ENCODE assay signal across 11 cellular contexts in the genomic region with DNA sequence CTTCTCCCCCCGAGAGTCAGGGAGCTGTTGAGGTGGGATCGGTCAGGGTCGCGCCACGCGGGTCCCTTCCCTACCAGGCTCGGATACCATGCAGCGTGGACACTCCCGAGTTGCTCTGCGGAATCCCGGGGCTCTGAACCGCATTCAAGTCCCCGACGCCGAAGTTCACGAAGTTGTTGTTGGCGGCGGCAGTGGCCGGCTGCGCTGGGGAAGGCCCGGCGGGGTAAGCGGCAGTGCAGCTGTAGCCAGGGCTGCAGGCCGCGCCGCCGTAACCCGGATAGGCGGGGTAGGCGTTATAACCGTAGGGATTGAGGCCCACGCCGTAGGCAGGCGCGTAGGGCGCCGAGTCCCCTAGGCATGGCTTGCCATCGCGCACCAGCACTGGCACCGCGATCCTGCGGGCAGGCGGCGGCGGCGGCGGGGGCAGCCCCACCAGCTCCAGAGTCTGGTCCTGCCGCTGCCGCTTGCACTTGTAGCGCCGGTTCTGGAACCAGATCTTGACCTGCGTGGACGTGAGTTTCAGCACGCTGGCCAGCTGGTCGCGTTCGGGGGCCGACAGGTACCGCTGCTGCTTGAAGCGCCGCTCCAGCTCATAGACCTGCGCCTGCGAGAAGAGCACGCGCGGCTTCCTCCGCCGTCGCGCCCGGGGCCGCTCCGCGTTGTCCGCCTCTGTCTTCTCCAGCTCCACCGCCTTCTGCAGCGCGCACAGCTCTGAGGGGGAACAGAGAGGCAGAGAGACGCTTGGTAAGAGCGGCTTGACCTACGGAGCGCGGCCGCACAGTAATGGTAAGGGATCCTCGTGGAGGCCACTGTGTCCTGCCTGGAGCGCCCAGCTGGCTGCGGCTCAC. TPM values are rescaled to one million over a fixed set of nuclear protein-coding genes. Genes with fewer than 3 reads are reported as not detected.
A peak's percentile ranks its signal among the peaks of the same experiment; 100 is the strongest.
DNase-seq lines count a peak whose midpoint lies in the region; ATAC-seq and TF ChIP-seq lines count a peak whose summit lies in the region.
"Had no signal": no experiment of that assay in that cellular context is flagged by ENCODE, and none has a peak within 500 bp of the region (broad histone marks: within the 10 kb centered on the region; RNA-seq: fewer than 3 reads in every experiment).

No MANE protein-coding gene starts in this region.

- H3K27ac ChIP-seq in lower lobe of right lung (no peak overlapping the region), suprapubic skin (no peak overlapping the region)
- H3K27ac ChIP-seq: Peyer's patch had no signal

- H3K4me1 ChIP-seq in lower lobe of right lung (peaks cover 41% of the 10 kb centered on the region), suprapubic skin (peaks cover 51% of the 10 kb centered on the region)

- WGBS in suprapubic skin = 16% methylated on average over 23 of the region's 87 CpGs

- TF ChIP-seq EP300 in suprapubic skin (IDR thresholded peaks at IDR 0.05) = no peak

- H3K9me3 ChIP-seq in lower lobe of right lung = no peaks in the 10 kb centered on the region
- no peaks in the 10 kb centered on the region for H3K9me3 ChIP-seq in suprapubic skin
- H3K9me3 ChIP-seq: Peyer's patch had no signal

- peaks cover 3% of the 10 kb centered on the region for H3K36me3 Mint-ChIP-seq in activated naive CD4-positive, alpha-beta T cell treated with anti-CD3 and anti-CD28 coated beads, Interleukin-2, amount 10 ng/mL, durations not matched to agents 7 days and 5 days
- H3K36me3 Mint-ChIP-seq in activated naive CD8-positive, alpha-beta T cell treated with anti-CD3 and anti-CD28 coated beads, Interleukin-2, amount 50 U/mL, for 24 hours (ENCODE audit: low read depth) = no peaks in the 10 kb centered on the region

- H3K27me3 Mint-ChIP-seq in activated naive CD4-positive, alpha-beta T cell treated with anti-CD3 and anti-CD28 coated beads, Interleukin-2, amount 10 ng/mL, durations not matched to agents 7 days and 5 days = peaks cover 100% of the 10 kb centered on the region
- H3K27me3 Mint-ChIP-seq in activated naive CD8-positive, alpha-beta T cell treated with anti-CD3 and anti-CD28 coated beads, Interleukin-2, amount 50 U/mL, for 24 hours = peaks cover 94% of the 10 kb centered on the region

- peak overlapping the region; percentile 81 for H3K27ac Mint-ChIP-seq in activated naive CD4-positive, alpha-beta T cell treated with anti-CD3 and anti-CD28 coated beads, Interleukin-2, amount 10 ng/mL, durations not matched to agents 7 days and 5 days
- no peak overlapping the region for H3K27ac Mint-ChIP-seq in activated naive CD8-positive, alpha-beta T cell treated with anti-CD3 and anti-CD28 coated beads, Interleukin-2, amount 50 U/mL, for 24 hours

- no peak for TF ChIP-seq POLR2A in suprapubic skin (IDR thresholded peaks at IDR 0.05)

- H3K4me1 Mint-ChIP-seq in activated naive CD4-positive, alpha-beta T cell treated with anti-CD3 and anti-CD28 coated beads, Interleukin-2, amount 10 ng/mL, durations not matched to agents 7 days and 5 days = peaks cover 34% of the 10 kb centered on the region
- H3K4me1 Mint-ChIP-seq in activated naive CD8-positive, alpha-beta T cell treated with anti-CD3 and anti-CD28 coated beads, Interleukin-2, amount 50 U/mL, for 24 hours = peaks cover 41% of the 10 kb centered on the region

- intact Hi-C loops in lower lobe of right lung (cut with DNase I) = no loop called here

- CTCF ChIA-PET in activated naive CD4-positive, alpha-beta T cell treated with anti-CD3 and anti-CD28 coated beads, Interleukin-2, amount 10 ng/mL, durations not matched to agents 7 days and 5 days (lab: Charles Lee) = interaction anchor here (1.1 kb wide), 1 partner anchor 12 kb away, joined by 3 read pairs; no protein-coding TSS in a partner anchor

- H3K27me3 ChIP-seq in lower lobe of right lung (ENCODE audit: low read depth) = peaks cover 100% of the 10 kb centered on the region
- peaks cover 100% of the 10 kb centered on the region for H3K27me3 ChIP-seq in suprapubic skin

- ATAC-seq in activated naive CD8-positive, alpha-beta T cell treated with anti-CD3 and anti-CD28 coated beads, Interleukin-2, amount 50 U/mL, for 24 hours = no peak
- peak in 1 of 2 donors; percentile 25 for ATAC-seq in lower lobe of right lung
- ATAC-seq in HG02970 (IDR thresholded peaks at IDR 0.05; ENCODE audit: low FRiP score, unreplicated experiment) = no peak
- no peak for ATAC-seq in HG03354 (IDR thresholded peaks at IDR 0.05; ENCODE audit: poor library complexity, severe bottlenecking, unreplicated experiment)
- ATAC-seq: activated CD4-positive, CD25-positive, alpha-beta regulatory T cell treated with anti-CD3 and anti-CD28 coated beads, Interleukin-2, amount 50 U/mL, for 24 hours had no signal

- no peak for TF ChIP-seq CTCF in lower lobe of right lung (IDR thresholded peaks at IDR 0.05)
- TF ChIP-seq CTCF in suprapubic skin (IDR thresholded peaks at IDR 0.05) = no peak

- H3K9me3 Mint-ChIP-seq in activated naive CD4-positive, alpha-beta T cell treated with anti-CD3 and anti-CD28 coated beads, Interleukin-2, amount 10 ng/mL, durations not matched to agents 7 days and 5 days = no peaks in the 10 kb centered on the region
- H3K9me3 Mint-ChIP-seq in activated naive CD8-positive, alpha-beta T cell treated with anti-CD3 and anti-CD28 coated beads, Interleukin-2, amount 50 U/mL, for 24 hours = no peaks in the 10 kb centered on the region

- no peak for DNase-seq in activated naive CD4-positive, alpha-beta T cell treated with anti-CD3 and anti-CD28 coated beads, Interleukin-2, amount 10 ng/mL, durations not matched to agents 7 days and 5 days
- DNase-seq in activated naive CD4-positive, alpha-beta T cell treated with Interleukin-2 at 50 U/mL for 16 hours = no peak
- no peak for DNase-seq in activated naive CD8-positive, alpha-beta T cell treated with anti-CD3 and anti-CD28 coated beads, Interleukin-2, amount 50 U/mL, for 24 hours
- DNase-seq in lower lobe of right lung (no peak), suprapubic skin (ENCODE audit: low spot score in 2 of 2) (no peak), NCI-H1417 (lab: John Stamatoyannopoulos, UW) (no peak)
- DNase-seq: Peyer's patch had no signal

- H3K4me3 ChIP-seq in lower lobe of right lung (peak overlapping the region; percentile 23), suprapubic skin (peak overlapping the region; percentile 15)
- H3K4me3 ChIP-seq: Peyer's patch had no signal

- no peak overlapping the region for H3K4me3 Mint-ChIP-seq in activated naive CD4-positive, alpha-beta T cell treated with anti-CD3 and anti-CD28 coated beads, Interleukin-2, amount 10 ng/mL, durations not matched to agents 7 days and 5 days
- peak overlapping the region; percentile 24 for H3K4me3 Mint-ChIP-seq in activated naive CD8-positive, alpha-beta T cell treated with anti-CD3 and anti-CD28 coated beads, Interleukin-2, amount 50 U/mL, for 24 hours

- H3K36me3 ChIP-seq in lower lobe of right lung (no peaks in the 10 kb centered on the region), suprapubic skin (no peaks in the 10 kb centered on the region)
- H3K36me3 ChIP-seq: Peyer's patch had no signal

RNA-seq across cellular contexts. Expression of a gene that starts 2.3 kb away (rescaled TPM):
- total RNA-seq in lower lobe of right lung (not detected), suprapubic skin (not detected)
- total RNA-seq: bronchial epithelial cell, Peyer's patch had no signal
